Comparison of ENCODE assay signal across 14 cellular contexts in genomic region chr11:69374110-69374981, GRCh38.
A peak's percentile ranks its signal among the peaks of the same experiment; 100 is the strongest.
DNase-seq lines count a peak whose midpoint lies in the region; ATAC-seq and TF ChIP-seq lines count a peak whose summit lies in the region.
"Had no signal": no experiment of that assay in that cellular context is flagged by ENCODE, and none has a peak within 500 bp of the region (broad histone marks: within the 10 kb centered on the region; RNA-seq: fewer than 3 reads in every experiment).

No MANE protein-coding gene starts in this region.

- no TSS peak for BruUV-seq in HCT116 (replicated peaks; lab: Mats Ljungman, UMichigan)

- ATAC-seq in HCT116 (peak; percentile 23; the same call in 1 of the 2 replicates), HG03280 (IDR thresholded peaks at IDR 0.05; ENCODE audit: unreplicated experiment) (no peak)
- ATAC-seq: CD8-positive, alpha-beta T cell; WTC11 had no signal

- no peak overlapping the region for H3K4me3 ChIP-seq in BLaER1 treated with 17β-estradiol and CSF1 and Interleukin-3, amounts not matched to agents 10 nM and 100 nM
- H3K4me3 ChIP-seq in HCT116 (replicated peaks in 1 of 2; ENCODE audit: low read depth in 1 of 2, low read length in 2 of 2) (no peak overlapping the region), adrenal gland (no peak overlapping the region)
- H3K4me3 ChIP-seq: thoracic aorta had no signal

- TF ChIP-seq RAD21 in HCT116 (IDR thresholded peaks at IDR 0.05; ENCODE audit: low read depth) = no peak

- no peaks in the 10 kb centered on the region for H3K36me3 ChIP-seq in BLaER1 treated with 17β-estradiol and CSF1 and Interleukin-3, amounts not matched to agents 10 nM and 100 nM
- H3K36me3 ChIP-seq in HCT116 (ENCODE audit: control insufficient read depth in 1 of 2, insufficient read depth in 2 of 2, low read length in 2 of 2) = peaks cover 0 to 18% of the 10 kb centered on the region in 2 experiments; a peak in 1 of 4 replicates
- no peaks in the 10 kb centered on the region for H3K36me3 ChIP-seq in adrenal gland (replicated peaks in 1 of 2)
- H3K36me3 ChIP-seq: thoracic aorta had no signal

- H3K4me1 ChIP-seq in BLaER1 treated with 17β-estradiol and CSF1 and Interleukin-3, amounts not matched to agents 10 nM and 100 nM = peaks cover 17 to 32% (median 29%) of the 10 kb centered on the region in 10 experiments
- H3K4me1 ChIP-seq in HCT116 (ENCODE audit: control insufficient read depth in 1 of 2, insufficient read depth in 2 of 2, low read length in 2 of 2) = peaks cover 13 to 56% of the 10 kb centered on the region in 2 experiments
- no peaks in the 10 kb centered on the region for H3K4me1 ChIP-seq in adrenal gland (replicated peaks in 1 of 2)

- POLR2A ChIA-PET in HCT116 (lab: Charles Lee) = no interaction called here

- no peak overlapping the region for H2AFZ ChIP-seq in HCT116 (ENCODE audit: low read depth, low read length, poor library complexity, severe bottlenecking)

- H4K20me1 ChIP-seq in BLaER1 treated with 17β-estradiol and CSF1 and Interleukin-3, amounts not matched to agents 10 nM and 100 nM = no peaks in the 10 kb centered on the region
- no peaks in the 10 kb centered on the region for H4K20me1 ChIP-seq in HCT116 (ENCODE audit: insufficient read depth)

- peak overlapping the region in 4 of 11 experiments; percentile 4 to 44 (median 30); a peak in 6 of 22 replicates for H3K27ac ChIP-seq in BLaER1 treated with 17β-estradiol and CSF1 and Interleukin-3, amounts not matched to agents 10 nM and 100 nM
- H3K27ac ChIP-seq in HCT116 (ENCODE audit: low read depth, low read length) (no peak overlapping the region), adrenal gland (no peak overlapping the region)
- H3K27ac ChIP-seq: thoracic aorta had no signal

- peak overlapping the region; percentile 55 to 85 (median 80) for H3K4me2 ChIP-seq in BLaER1 treated with 17β-estradiol and CSF1 and Interleukin-3, amounts not matched to agents 10 nM and 100 nM
- no peak overlapping the region for H3K4me2 ChIP-seq in HCT116 (ENCODE audit: low read length)

- intact Hi-C loops in HCT116 (cut with micrococcal nuclease) (no loop called here), adrenal gland (cut with DNase I) (no loop called here)

- 68 to 88% (median 77%) methylated on average over 6 to 22 of the region's 22 CpGs for WGBS in adrenal gland, 4 donors

- CTCF ChIA-PET in HCT116 (lab: Charles Lee) = no interaction called here

- TF ChIP-seq CTCF in HCT116 (IDR thresholded peaks at IDR 0.05 in 2 of 3, conservative IDR thresholded peaks at IDR 0.05 in 1 of 3; ENCODE audit: borderline replicate concordance in 1 of 3, insufficient read depth in 1 of 3, low read depth in 2 of 3, low read length in 2 of 3) (no peak), adrenal gland (IDR thresholded peaks at IDR 0.05) (no peak)

- H3K9me3 ChIP-seq in BLaER1 treated with 17β-estradiol and CSF1 and Interleukin-3, amounts not matched to agents 10 nM and 100 nM (replicated peaks in 1 of 11) = peaks cover 0 to 10% (median 6%) of the 10 kb centered on the region in 11 experiments; a peak in 18 of 22 replicates
- H3K9me3 ChIP-seq in HCT116 (ENCODE audit: control insufficient read depth in 1 of 2, insufficient read depth in 1 of 2, low read depth in 1 of 2, low read length in 2 of 2) (no peaks in the 10 kb centered on the region), adrenal gland (replicated peaks in 1 of 3) (no peaks in the 10 kb centered on the region)
- H3K9me3 ChIP-seq: thoracic aorta had no signal

- RAD21 ChIA-PET in HCT116 (lab: Charles Lee; ENCODE audit: low non-redundant PET in 1 of 2, low total read pairs in 2 of 2, uncharacterized antibody in 2 of 2, unreplicated experiment in 2 of 2) = no interaction called here

- no peaks in the 10 kb centered on the region for H3K9me2 ChIP-seq in HCT116 (ENCODE audit: insufficient read depth)

- H3K27me3 ChIP-seq in BLaER1 treated with 17β-estradiol and CSF1 and Interleukin-3, amounts not matched to agents 10 nM and 100 nM = no peaks in the 10 kb centered on the region
- H3K27me3 ChIP-seq in HCT116 (ENCODE audit: insufficient read depth, low read length) (no peaks in the 10 kb centered on the region), adrenal gland (no peaks in the 10 kb centered on the region)

- TF ChIP-seq POLR2A in HCT116 (IDR thresholded peaks at IDR 0.05; ENCODE audit: borderline replicate concordance, extremely low read depth, insufficient read depth, insufficient read length) (no peak), adrenal gland (IDR thresholded peaks at IDR 0.05) (no peak)

- DNase-seq in HCT116 (ENCODE audit: low read depth, low spot score) (no peak), adrenal gland (peak in 4 of 7 donors; percentile 4 to 35 (median 10)), mesenteric fat pad (ENCODE audit: low spot score) (peak; percentile 87), retina (no peak), D341Med (ENCODE audit: low spot score) (no peak), amniotic stem cell (lab: John Stamatoyannopoulos, UW) (no peak)
- DNase-seq: anterior cingulate cortex, hippocampal formation, NCI-H1105 treated with DMSO at 0.1 percent for 48 hours had no signal

- H3K9ac ChIP-seq in BLaER1 treated with 17β-estradiol and CSF1 and Interleukin-3, amounts not matched to agents 10 nM and 100 nM = peak overlapping the region in 3 of 11 experiments; percentile 10 to 33 (median 13); a peak in 1 of 22 replicates
- H3K9ac ChIP-seq in HCT116 (ENCODE audit: low read length) = no peak overlapping the region

- no peaks in the 10 kb centered on the region for H3K79me2 ChIP-seq in HCT116 (ENCODE audit: insufficient read depth, low read length)

TF ChIP-seq in HCT116, 20 proteins besides CTCF, POLR2A, EP300 and RAD21:
- TF ChIP-seq EZH2phosphoT487 (IDR thresholded peaks at IDR 0.05; ENCODE audit: borderline replicate concordance) (no peak), MAX (IDR thresholded peaks at IDR 0.05) (no peak), FOSL1 (IDR thresholded peaks at IDR 0.05; ENCODE audit: low read depth) (no peak), ELF1 (IDR thresholded peaks at IDR 0.05; ENCODE audit: borderline replicate concordance, low read depth) (no peak), ZFX (IDR thresholded peaks at IDR 0.05) (no peak), CEBPB (IDR thresholded peaks at IDR 0.05; ENCODE audit: low read depth) (no peak), POLR2AphosphoS5 (IDR thresholded peaks at IDR 0.05; ENCODE audit: low read depth, low read length) (peak; percentile 22; the same call in 1 of the 2 replicates), CBX3 (IDR thresholded peaks at IDR 0.05; ENCODE audit: low read depth) (no peak)

Comparison
In these comparisons a context has a peak if more than half of its experiments do, and no peak if none do; other contexts are left out.
1. DNase-seq: peak in adrenal gland (4 of 7) and mesenteric fat pad (single experiment); none in HCT116 (single experiment), retina (single experiment), D341Med (single experiment) and amniotic stem cell (single experiment).